9 cellular contexts compared by ENCODE assay signal in the genomic region with DNA sequence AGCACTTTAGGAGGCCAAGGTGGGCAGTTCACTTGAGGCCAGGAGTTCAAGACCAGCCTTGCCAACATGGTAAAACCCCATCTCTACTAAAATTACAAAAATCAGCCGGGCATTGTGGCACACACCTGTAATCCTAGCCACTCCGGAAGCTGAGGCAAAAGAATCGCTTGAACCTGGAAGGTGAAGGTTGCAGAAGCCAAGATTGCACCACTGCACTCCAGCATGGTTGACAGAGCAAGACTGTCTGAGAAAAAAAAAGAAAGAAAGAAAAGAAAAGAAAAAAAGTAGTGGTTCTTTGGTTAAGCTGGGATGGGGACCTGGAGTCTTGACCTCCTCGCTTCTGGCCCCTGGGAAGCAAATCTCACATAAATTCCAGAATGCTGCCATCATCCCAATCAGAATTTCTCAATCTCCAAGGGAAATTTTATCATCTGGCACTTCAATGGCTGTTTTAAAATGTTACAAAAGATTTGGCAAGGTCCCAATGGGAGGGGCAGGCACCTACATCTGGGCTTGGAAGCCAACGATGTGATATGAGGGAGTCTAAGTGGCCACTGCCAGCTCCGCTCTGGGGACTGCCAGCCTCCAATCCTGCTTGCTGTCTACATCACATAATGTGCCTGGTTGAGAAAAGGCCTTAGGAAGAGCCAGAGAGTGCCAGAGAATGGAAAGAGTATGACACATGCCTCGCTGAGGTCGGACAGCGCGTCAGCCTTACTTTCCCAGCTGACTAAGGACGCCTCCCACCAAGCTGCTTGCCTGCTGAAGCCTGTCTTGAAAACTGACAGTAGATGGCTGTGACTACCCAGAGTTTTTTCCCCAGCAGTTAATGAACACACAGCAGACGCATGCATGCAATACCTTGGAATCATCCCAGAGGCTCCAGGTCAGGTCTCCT. TPM values are rescaled to one million over a fixed set of nuclear protein-coding genes. Genes with fewer than 3 reads are reported as not detected.
DNase-seq lines count a peak whose midpoint lies in the region; ATAC-seq and TF ChIP-seq lines count a peak whose summit lies in the region.
"Had no signal": no experiment of that assay in that cellular context is flagged by ENCODE, and none has a peak within 500 bp of the region (broad histone marks: within the 10 kb centered on the region; RNA-seq: fewer than 3 reads in every experiment).

No MANE protein-coding gene starts in this region.

- H3K9me3 Mint-ChIP-seq in neural progenitor cell, result no peaks in the 10 kb centered on the region
- no peaks in the 10 kb centered on the region for H3K9me3 Mint-ChIP-seq in naive thymus-derived CD4-positive, alpha-beta T cell

- intact Hi-C loops in naive thymus-derived CD4-positive, alpha-beta T cell (cut with micrococcal nuclease), result no loop called here

- peaks cover 17% of the 10 kb centered on the region for H3K27me3 ChIP-seq in neural progenitor cell
- H3K27me3 ChIP-seq in naive thymus-derived CD4-positive, alpha-beta T cell (ENCODE audit: control insufficient read depth in 2 of 2, insufficient read depth in 2 of 2, low read length in 2 of 2), result no peaks in the 10 kb centered on the region

- H3F3A ChIP-seq in neural progenitor cell (ENCODE audit: low read depth), result no peaks in the 10 kb centered on the region

- POLR2A ChIA-PET in naive thymus-derived CD4-positive, alpha-beta T cell (lab: Charles Lee), result no interaction called here

- H3K27me3 Mint-ChIP-seq in neural progenitor cell (ENCODE audit: insufficient read depth, low read depth), result peaks cover 5% of the 10 kb centered on the region
- H3K27me3 Mint-ChIP-seq in naive thymus-derived CD4-positive, alpha-beta T cell, result peaks cover 0 to 4% (median 0%) of the 10 kb centered on the region in 5 donors

- H3K4me1 ChIP-seq in neural progenitor cell, result peaks cover 14% of the 10 kb centered on the region
- H3K4me1 ChIP-seq in naive thymus-derived CD4-positive, alpha-beta T cell (ENCODE audit: control insufficient read depth in 2 of 2, insufficient read depth in 2 of 2, low read length in 2 of 2), result no peaks in the 10 kb centered on the region

- CTCF ChIA-PET in naive thymus-derived CD4-positive, alpha-beta T cell (lab: Charles Lee), result no interaction called here

- no peaks in the 10 kb centered on the region for H3K36me3 Mint-ChIP-seq in neural progenitor cell
- H3K36me3 Mint-ChIP-seq in naive thymus-derived CD4-positive, alpha-beta T cell, result no peaks in the 10 kb centered on the region

- no peak for TF ChIP-seq CTCF in neural progenitor cell (IDR thresholded peaks at IDR 0.05)

- no peak overlapping the region for H3K9ac ChIP-seq in neural progenitor cell

- peak; percentile 97 for ATAC-seq in esophagus mucosa
- no peak for ATAC-seq in naive thymus-derived CD4-positive, alpha-beta T cell

- no peak overlapping the region for H3K27ac ChIP-seq in neural progenitor cell
- no peak overlapping the region for H3K27ac ChIP-seq in naive thymus-derived CD4-positive, alpha-beta T cell (ENCODE audit: low read depth, low read length)

- H3K79me2 ChIP-seq in neural progenitor cell (ENCODE audit: low read depth), result no peaks in the 10 kb centered on the region

- H3K36me3 ChIP-seq in neural progenitor cell, result no peaks in the 10 kb centered on the region
- H3K36me3 ChIP-seq in naive thymus-derived CD4-positive, alpha-beta T cell (ENCODE audit: control insufficient read depth in 2 of 3, insufficient read depth in 3 of 3, low read length in 3 of 3), result no peaks in the 10 kb centered on the region

- no peak overlapping the region for H3K4me2 ChIP-seq in neural progenitor cell

- no peaks in the 10 kb centered on the region for H4K20me1 ChIP-seq in neural progenitor cell (ENCODE audit: low read depth)

- no peak overlapping the region for H3K27ac Mint-ChIP-seq in neural progenitor cell
- H3K27ac Mint-ChIP-seq in naive thymus-derived CD4-positive, alpha-beta T cell, result no peak overlapping the region

- H3K4me1 Mint-ChIP-seq in neural progenitor cell, result peaks cover 14% of the 10 kb centered on the region
- H3K4me1 Mint-ChIP-seq in naive thymus-derived CD4-positive, alpha-beta T cell, result no peaks in the 10 kb centered on the region

- H3K4me3 Mint-ChIP-seq in neural progenitor cell, result peak overlapping the region; percentile 35
- H3K4me3 Mint-ChIP-seq in naive thymus-derived CD4-positive, alpha-beta T cell, result no peak overlapping the region

- H3K4me3 ChIP-seq in neural progenitor cell, result no peak overlapping the region
- H3K4me3 ChIP-seq in naive thymus-derived CD4-positive, alpha-beta T cell (ENCODE audit: low read length), result no peak overlapping the region

- DNase-seq in AG08396 (ENCODE audit: low spot score) (peak; percentile 87), NCI-H2196 (lab: John Stamatoyannopoulos, UW; ENCODE audit: unreplicated experiment) (peak; percentile 81), neural progenitor cell (ENCODE audit: low spot score) (peak; percentile 23), OCI-M1 (lab: John Stamatoyannopoulos, UW) (no peak), retina (no peak)
- DNase-seq in activated CD4-positive, alpha-beta T cell treated with anti-CD3 and anti-CD28 coated beads for 1 hour, result no peak
- no peak for DNase-seq in naive thymus-derived CD4-positive, alpha-beta T cell
- DNase-seq: DND-41 had no signal

- H2AFZ ChIP-seq in neural progenitor cell (replicated peaks), result no peak overlapping the region

- H3K9me3 ChIP-seq in neural progenitor cell (ENCODE audit: low read depth), result no peaks in the 10 kb centered on the region
- no peaks in the 10 kb centered on the region for H3K9me3 ChIP-seq in naive thymus-derived CD4-positive, alpha-beta T cell (ENCODE audit: control insufficient read depth in 2 of 3, low read length in 3 of 3)

RNA-seq across cellular contexts. Expression of a gene that starts 42.1 kb away (rescaled TPM):
- total RNA-seq in esophagus mucosa, result 156 TPM
- total RNA-seq in neural progenitor cell (ENCODE audit: low replicate concordance), result 751 and 1,104 TPM in 2 replicates
- 100 to 1,000 TPM in 3 of 5 experiments, 10 to 100 TPM in 2; 76.1 to 193 (median 145) TPM for total RNA-seq in naive thymus-derived CD4-positive, alpha-beta T cell
- polyA plus RNA-seq in naive thymus-derived CD4-positive, alpha-beta T cell, result 100 to 1,000 TPM; 179 to 349 TPM

Comparison
In these comparisons a context has a peak if more than half of its experiments do, and no peak if none do; other contexts are left out.
1. DNase-seq: peak in AG08396 (single experiment), NCI-H2196 (single experiment) and neural progenitor cell (single experiment); none in OCI-M1 (single experiment), activated CD4-positive, alpha-beta T cell treated with anti-CD3 and anti-CD28 coated beads for 1 hour (single experiment), naive thymus-derived CD4-positive, alpha-beta T cell (0 of 9) and retina (single experiment).